21 cellular contexts compared by ENCODE assay signal in the genomic region with DNA sequence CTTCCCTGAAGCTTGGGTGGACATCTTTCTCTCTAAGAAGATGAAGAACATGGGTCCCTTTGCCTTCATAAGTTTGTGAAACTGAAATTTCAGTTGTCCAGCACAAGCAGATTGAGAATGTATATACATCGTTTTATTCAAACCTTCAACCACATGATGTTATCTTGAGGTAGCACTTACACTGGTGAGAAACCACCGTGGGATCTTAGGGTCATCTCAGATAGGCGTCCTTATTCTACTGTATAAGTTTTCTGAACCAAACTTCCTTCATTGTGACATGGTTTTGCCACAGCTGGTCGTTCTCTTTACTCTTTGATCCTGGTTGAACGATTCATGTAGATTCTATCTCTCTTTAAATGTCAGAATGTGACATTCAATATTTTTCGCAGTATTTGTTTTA. TPM values are rescaled to one million over a fixed set of nuclear protein-coding genes. Genes with fewer than 3 reads are reported as not detected.
A peak's percentile ranks its signal among the peaks of the same experiment; 100 is the strongest.
DNase-seq lines count a peak whose midpoint lies in the region; ATAC-seq, FAIRE-seq and TF ChIP-seq lines count a peak whose summit lies in the region.
"Had no signal": no experiment of that assay in that cellular context is flagged by ENCODE, and none has a peak within 500 bp of the region (broad histone marks: within the 10 kb centered on the region; RNA-seq: fewer than 3 reads in every experiment).

No MANE protein-coding gene starts in this region.

- DNase-seq in GM12891 (ENCODE audit: insufficient read length, low spot score) (no peak), T-helper 17 cell (no peak), D721Med (ENCODE audit: insufficient read length, low spot score) (no peak), SW480 (ENCODE audit: low spot score) (no peak), occipital lobe (lab: John Stamatoyannopoulos, UW) (no peak), GM13976 (ENCODE audit: low spot score) (no peak)
- no peak for DNase-seq in effector memory CD8-positive, alpha-beta T cell
- DNase-seq: DMS153; Kasumi-1; left ventricle myocardium inferior; NCI-H2171 treated with DMSO at 0.1 percent for 48 hours; NCI-H82; pancreas; stimulated activated CD4-positive, alpha-beta T cell treated with anti-CD3 and anti-CD28 coated beads, Interleukin-4, amount 100 ng/mL, for 1 hour; testis had no signal

- H3K4me2 ChIP-seq in BLaER1 = peak overlapping the region; percentile 74

- H3K4me1 Mint-ChIP-seq in T-helper 17 cell = peaks cover 62% of the 10 kb centered on the region
- peaks cover 47 to 68% of the 10 kb centered on the region in 2 donors for H3K4me1 Mint-ChIP-seq in effector memory CD8-positive, alpha-beta T cell (ENCODE audit: low read depth in 2 of 2)

- TF ChIP-seq CTCF in D721Med (IDR thresholded peaks at IDR 0.05; ENCODE audit: insufficient read depth, missing control alignments) (no peak), GM13976 (IDR thresholded peaks at IDR 0.05; ENCODE audit: borderline replicate concordance, control extremely low read depth, extremely low read depth, insufficient read depth, missing control alignments) (no peak)

- peak; percentile 85 for FAIRE-seq in GM12891 (lab: Jason Lieb, UNC)
- no peak for FAIRE-seq in D721Med (lab: Jason Lieb, UNC)
- FAIRE-seq: pancreas, TTC549 had no signal

- no peak for TF ChIP-seq POLR2A in GM12891 (IDR thresholded peaks at IDR 0.05; ENCODE audit: low read depth, low read length)

- no peak overlapping the region for H3K4me3 ChIP-seq in BLaER1
- H3K4me3 ChIP-seq: breast epithelium, HAP-1, left ventricle myocardium inferior, pancreas, SK-N-MC, testis had no signal

- peak overlapping the region; percentile 86 for H3K27ac ChIP-seq in BLaER1
- H3K27ac ChIP-seq: breast epithelium, left ventricle myocardium inferior, pancreas, SK-N-MC, testis had no signal

- peak overlapping the region; percentile 92 for H3K27ac Mint-ChIP-seq in T-helper 17 cell
- H3K27ac Mint-ChIP-seq in effector memory CD8-positive, alpha-beta T cell = no peak overlapping the region

- H3K27me3 ChIP-seq in BLaER1 = no peaks in the 10 kb centered on the region
- H3K27me3 ChIP-seq: breast epithelium, pancreas, testis had no signal

- no peaks in the 10 kb centered on the region for H3K27me3 Mint-ChIP-seq in T-helper 17 cell
- H3K27me3 Mint-ChIP-seq in effector memory CD8-positive, alpha-beta T cell = no peaks in the 10 kb centered on the region

- H4K20me1 ChIP-seq in BLaER1 = no peaks in the 10 kb centered on the region

- in situ Hi-C loops in GM13976 (cut with MboI; ENCODE audit: low sequenced_read_pairs, unreplicated experiment) = loop anchor here (25.0 kb wide), 1 partner anchor 229 kb away; no protein-coding TSS in a partner anchor

- H3K4me3 Mint-ChIP-seq in T-helper 17 cell = no peak overlapping the region
- peak overlapping the region; percentile 8 to 46 for H3K4me3 Mint-ChIP-seq in effector memory CD8-positive, alpha-beta T cell

- peaks cover 64% of the 10 kb centered on the region for H3K4me1 ChIP-seq in BLaER1
- H3K4me1 ChIP-seq: breast epithelium, HAP-1, pancreas, testis had no signal

- no peak overlapping the region for H3K9ac ChIP-seq in BLaER1

- no peaks in the 10 kb centered on the region for H3K9me3 Mint-ChIP-seq in effector memory CD8-positive, alpha-beta T cell

- no peaks in the 10 kb centered on the region for H3K36me3 Mint-ChIP-seq in T-helper 17 cell (ENCODE audit: low read depth)
- H3K36me3 Mint-ChIP-seq in effector memory CD8-positive, alpha-beta T cell (ENCODE audit: insufficient read depth) = peaks cover 3% of the 10 kb centered on the region

- H3K9me3 ChIP-seq in BLaER1 = peaks cover 6% of the 10 kb centered on the region; the same call in 1 of the 2 replicates
- no peaks in the 10 kb centered on the region for H3K9me3 ChIP-seq in T-helper 17 cell (ENCODE audit: control insufficient read depth, low read length, poor library complexity, severe bottlenecking)
- H3K9me3 ChIP-seq: breast epithelium, HAP-1, left ventricle myocardium inferior, pancreas, testis had no signal

- H3K36me3 ChIP-seq in BLaER1 = 0 out of 2 replicates have a peak, but pooled peaks cover 10% of the 10 kb centered on the region
- H3K36me3 ChIP-seq: breast epithelium, HAP-1, left ventricle myocardium inferior, pancreas had no signal

- no peak for ATAC-seq in T-helper 17 cell
- ATAC-seq in effector memory CD8-positive, alpha-beta T cell (replicated peaks) = peak; percentile 53
- ATAC-seq: Panc1 had no signal

TF ChIP-seq in GM12891, 5 proteins besides CTCF, POLR2A, EP300 and RAD21:
- TF ChIP-seq PAX5 (IDR thresholded peaks at IDR 0.05; ENCODE audit: insufficient read depth, low read length, severe bottlenecking) (no peak), SPI1 (IDR thresholded peaks at IDR 0.05; ENCODE audit: low read depth, low read length) (no peak), TAF1 (IDR thresholded peaks at IDR 0.05; ENCODE audit: low read depth, low read length) (no peak), POLR2AphosphoS5 (IDR thresholded peaks at IDR 0.05; ENCODE audit: low read depth, low read length) (no peak), POU2F2 (IDR thresholded peaks at IDR 0.05; ENCODE audit: low read depth, low read length) (no peak)

RNA-seq across cellular contexts. Expression of a gene that starts 18.1 kb away (rescaled TPM):
- polyA plus RNA-seq in GM12891 (2012; ENCODE audit: low read depth, missing spikeins) = 3.8 TPM
- total RNA-seq in T-helper 17 cell = 10 to 100 TPM; 75.6 to 90.6 TPM
- total RNA-seq in occipital lobe = 2.0 TPM

Comparison
In these comparisons a context has a peak if more than half of its experiments do, and no peak if none do; other contexts are left out.
1. RNA of a gene that starts 18.1 kb away (total RNA-seq): 75.6 to 90.6 TPM in T-helper 17 cell; 2.0 TPM in occipital lobe (single experiment); every median in the first group is over 10 times any median in the second.